ENCODE assay signal across 15 cellular contexts in genomic region chr9:93633492-93634221, GRCh38.
"Had no signal": no experiment of that assay in that cellular context is flagged by ENCODE, and none has a peak within 500 bp of the region (broad histone marks: within the 10 kb centered on the region; RNA-seq: fewer than 3 reads in every experiment).

No MANE protein-coding gene starts in this region.

- H3K27ac ChIP-seq: left lung, ovary, skin epidermis, tibial nerve had no signal

- H3K36me3 ChIP-seq: ovary had no signal

- H3K27ac Mint-ChIP-seq: activated naive CD4-positive, alpha-beta T cell treated with anti-CD3 and anti-CD28 coated beads, Interleukin-2, amount 50 U/mL, for 24 hours; brain; immature natural killer cell had no signal

- DNase-seq: activated CD4-positive, alpha-beta T cell treated with anti-CD3 and anti-CD28 coated beads for 4 hours; activated effector memory CD4-positive, alpha-beta T cell treated with Interleukin-2 at 50 U/mL for 16 hours; cerebellar nuclear complex; immature natural killer cell; mesenchymal stem cell had no signal

- H3K27me3 Mint-ChIP-seq: activated naive CD4-positive, alpha-beta T cell treated with anti-CD3 and anti-CD28 coated beads, Interleukin-2, amount 50 U/mL, for 24 hours had no signal

- H3K4me3 Mint-ChIP-seq: activated naive CD4-positive, alpha-beta T cell treated with anti-CD3 and anti-CD28 coated beads, Interleukin-2, amount 50 U/mL, for 24 hours; brain; immature natural killer cell; neural crest cell had no signal

- H3K4me1 ChIP-seq: left lung had no signal

- ATAC-seq: esophagus mucosa, left lung, SK-N-SH treated with all-trans-retinoic acid at 6 μM for 48 hours had no signal

- H3K4me1 Mint-ChIP-seq: activated naive CD4-positive, alpha-beta T cell treated with anti-CD3 and anti-CD28 coated beads, Interleukin-2, amount 50 U/mL, for 24 hours; brain had no signal

- H3K27me3 ChIP-seq: dorsolateral prefrontal cortex, left lung, ovary, tibial nerve had no signal

- H3K4me3 ChIP-seq: dorsolateral prefrontal cortex, left lung, ovary, skin epidermis, tibial nerve had no signal
